ENCODE assay signal across 8 cellular contexts in genomic region chr1:147098338-147098973, GRCh38.
A peak's percentile ranks its signal among the peaks of the same experiment; 100 is the strongest.
DNase-seq lines count a peak whose midpoint lies in the region; ATAC-seq, FAIRE-seq and TF ChIP-seq lines count a peak whose summit lies in the region.
"Not testable (repeated sequence)": the region's sequence is repeated elsewhere in the genome, so short reads cannot be mapped to it uniquely, and the experiment has no call there.

No MANE protein-coding gene starts in this region.

- not testable (repeated sequence) for H3K4me2 ChIP-seq in HCT116 (ENCODE audit: low read length)

- H3K9ac ChIP-seq in HCT116 (ENCODE audit: low read length); adipocyte (ENCODE audit: low read length): not testable (repeated sequence)

- H3K4me3 ChIP-seq in HCT116 (replicated peaks in 1 of 2; ENCODE audit: low read depth in 1 of 2, low read length in 2 of 2); RWPE2 (ENCODE audit: severe bottlenecking); adipocyte (ENCODE audit: low read length); fibroblast of mammary gland (ENCODE audit: control insufficient read depth, low read depth, low read length); lung: not testable (repeated sequence)

- H2AFZ ChIP-seq in HCT116 (ENCODE audit: low read depth, low read length, poor library complexity, severe bottlenecking): not testable (repeated sequence)

- not testable (repeated sequence) for TF ChIP-seq POLR2A in HCT116 (IDR thresholded peaks at IDR 0.05; ENCODE audit: borderline replicate concordance, extremely low read depth, insufficient read depth, insufficient read length)

- FAIRE-seq in D721Med (lab: Jason Lieb, UNC): not testable (repeated sequence)

- ATAC-seq in HCT116; RWPE2 (ENCODE audit: low read depth); lung (ENCODE audit: insufficient read depth, low FRiP score); stimulated activated naive B cell treated with anti-CD40 and anti-IgM and Interleukin-4, amounts not matched to agents 10 μg/mL and 1 μg/mL and 100 μg/mL, for 72 hours (replicated peaks): not testable (repeated sequence)

- not testable (repeated sequence) for H3K36me3 Mint-ChIP-seq in stimulated activated naive B cell treated with anti-CD40 and anti-IgM and Interleukin-4, amounts not matched to agents 10 μg/mL and 1 μg/mL and 100 μg/mL, for 72 hours

- not testable (repeated sequence) for H3K9me3 Mint-ChIP-seq in stimulated activated naive B cell treated with anti-CD40 and anti-IgM and Interleukin-4, amounts not matched to agents 10 μg/mL and 1 μg/mL and 100 μg/mL, for 72 hours

- TF ChIP-seq CTCF in D721Med (IDR thresholded peaks at IDR 0.05; ENCODE audit: insufficient read depth, missing control alignments) (peak; percentile 32), HCT116 (IDR thresholded peaks at IDR 0.05 in 2 of 3, conservative IDR thresholded peaks at IDR 0.05 in 1 of 3; ENCODE audit: borderline replicate concordance in 1 of 3, insufficient read depth in 1 of 3, low read depth in 2 of 3, low read length in 2 of 3) (peak in 2 of 3 experiments; percentile 42 to 57; a peak in 4 of 6 replicates), RWPE2 (IDR thresholded peaks at IDR 0.05; ENCODE audit: poor library complexity, severe bottlenecking) (peak; percentile 69), fibroblast of mammary gland (conservative IDR thresholded peaks at IDR 0.05; ENCODE audit: control insufficient read depth, insufficient read depth, low read depth, low read length) (peak; percentile 39), lung (IDR thresholded peaks at IDR 0.05; ENCODE audit: control extremely low read depth, extremely low read depth) (peak; percentile 5)

- not testable (repeated sequence) for H3K27me3 ChIP-seq in HCT116 (ENCODE audit: insufficient read depth, low read length); RWPE2 (ENCODE audit: insufficient read depth, poor library complexity, severe bottlenecking); adipocyte (replicated peaks; ENCODE audit: control insufficient read depth, insufficient read depth, low read length); lung (ENCODE audit: control insufficient read depth, insufficient read depth)

- H3K4me3 Mint-ChIP-seq in stimulated activated naive B cell treated with anti-CD40 and anti-IgM and Interleukin-4, amounts not matched to agents 10 μg/mL and 1 μg/mL and 100 μg/mL, for 72 hours: not testable (repeated sequence)

- peak; percentile 50 for TF ChIP-seq RAD21 in HCT116 (IDR thresholded peaks at IDR 0.05; ENCODE audit: low read depth)

- 72 to 85% methylated on average over 11 of the region's 11 CpGs for WGBS in lung, 2 donors

- RAD21 ChIA-PET in HCT116 (lab: Charles Lee; ENCODE audit: low non-redundant PET in 1 of 2, low total read pairs in 2 of 2, uncharacterized antibody in 2 of 2, unreplicated experiment in 2 of 2): not testable (repeated sequence)

- not testable (repeated sequence) for H3K4me1 ChIP-seq in HCT116 (ENCODE audit: control insufficient read depth in 1 of 2, insufficient read depth in 2 of 2, low read length in 2 of 2); RWPE2 (ENCODE audit: insufficient read depth, poor library complexity, severe bottlenecking); adipocyte (ENCODE audit: control insufficient read depth, insufficient read depth, low read length); lung (ENCODE audit: control insufficient read depth in 2 of 2, insufficient read depth in 2 of 2, low read length in 2 of 2)

- H3K79me2 ChIP-seq in HCT116 (ENCODE audit: insufficient read depth, low read length): not testable (repeated sequence)

- peaks cover 12% of the 10 kb centered on the region in 2 donors for H3K4me1 Mint-ChIP-seq in stimulated activated naive B cell treated with anti-CD40 and anti-IgM and Interleukin-4, amounts not matched to agents 10 μg/mL and 1 μg/mL and 100 μg/mL, for 72 hours

- POLR2A ChIA-PET in HCT116 (lab: Charles Lee): not testable (repeated sequence)

- not testable (repeated sequence) for H3K27me3 Mint-ChIP-seq in stimulated activated naive B cell treated with anti-CD40 and anti-IgM and Interleukin-4, amounts not matched to agents 10 μg/mL and 1 μg/mL and 100 μg/mL, for 72 hours

- not testable (repeated sequence) for H4K20me1 ChIP-seq in HCT116 (ENCODE audit: insufficient read depth)

- intact Hi-C loops in HCT116 (cut with micrococcal nuclease): not testable (repeated sequence)

- not testable (repeated sequence) for DNase-seq in D721Med (ENCODE audit: insufficient read length, low spot score); RWPE2 (ENCODE audit: low spot score); lung (ENCODE audit: low spot score)
- peak; percentile 1 for DNase-seq in HCT116 (ENCODE audit: low read depth, low spot score)
- DNase-seq in NCI-H2029 treated with DMSO at 0.1 percent for 48 hours (lab: John Stamatoyannopoulos, UW): peak; percentile 9
- DNase-seq in adipocyte (ENCODE audit: low read depth): peak; percentile 21
- DNase-seq in fibroblast of mammary gland (ENCODE audit: low read depth): peak; percentile 38
- DNase-seq in stimulated activated naive B cell treated with anti-CD40 and anti-IgM and Interleukin-4, amounts not matched to agents 10 μg/mL and 1 μg/mL and 100 μg/mL, for 72 hours: peak; percentile 18

- BruUV-seq in HCT116 (replicated peaks; lab: Mats Ljungman, UMichigan): not testable (repeated sequence)

- not testable (repeated sequence) for H3K27ac Mint-ChIP-seq in stimulated activated naive B cell treated with anti-CD40 and anti-IgM and Interleukin-4, amounts not matched to agents 10 μg/mL and 1 μg/mL and 100 μg/mL, for 72 hours

- not testable (repeated sequence) for H3K27ac ChIP-seq in HCT116 (ENCODE audit: low read depth, low read length); RWPE2 (ENCODE audit: poor library complexity, severe bottlenecking); lung (ENCODE audit: low read depth in 1 of 2, low read length in 1 of 2)

- H3K9me3 ChIP-seq in HCT116 (ENCODE audit: control insufficient read depth in 1 of 2, insufficient read depth in 1 of 2, low read depth in 1 of 2, low read length in 2 of 2); RWPE2 (ENCODE audit: severe bottlenecking); adipocyte (ENCODE audit: control insufficient read depth, low read length); lung (ENCODE audit: control insufficient read depth in 2 of 2, insufficient read depth in 1 of 2, low read length in 1 of 2): not testable (repeated sequence)

- H3K9me2 ChIP-seq in HCT116 (ENCODE audit: insufficient read depth): not testable (repeated sequence)

- not testable (repeated sequence) for H3K36me3 ChIP-seq in HCT116 (ENCODE audit: control insufficient read depth in 1 of 2, insufficient read depth in 2 of 2, low read length in 2 of 2); RWPE2 (ENCODE audit: low read depth); adipocyte (ENCODE audit: control insufficient read depth, insufficient read depth, low read length, severe bottlenecking); lung (ENCODE audit: control insufficient read depth in 2 of 2, insufficient read depth in 2 of 2, low read length in 2 of 2)

- CTCF ChIA-PET in HCT116 (lab: Charles Lee): not testable (repeated sequence)

Comparison
In these comparisons a context has a peak if more than half of its experiments do, and no peak if none do; other contexts are left out.
1. CTCF ChIP-seq: peak in every context shown above with its lines; median percentile 69 in RWPE2; 50 in HCT116; 39 in fibroblast of mammary gland; 32 in D721Med; 5 in lung.